19 cellular contexts compared by ENCODE assay signal in genomic region chr4:153850525-153851280, GRCh38.
"Had no signal": no experiment of that assay in that cellular context is flagged by ENCODE, and none has a peak within 500 bp of the region (broad histone marks: within the 10 kb centered on the region; RNA-seq: fewer than 3 reads in every experiment).

No MANE protein-coding gene starts in this region.

- H3K9me3 ChIP-seq: colonic mucosa, neutrophil, sigmoid colon, thoracic aorta, upper lobe of right lung had no signal

- H3K27me3 ChIP-seq: colonic mucosa, foreskin keratinocyte, sigmoid colon, upper lobe of right lung had no signal

- H3K27ac ChIP-seq: colonic mucosa, epithelial cell of prostate, foreskin keratinocyte, neutrophil, parathyroid adenoma, sigmoid colon, thoracic aorta, upper lobe of right lung, VCaP had no signal

- H3K4me3 ChIP-seq: colonic mucosa, sigmoid colon, thoracic aorta, upper lobe of right lung had no signal

- ATAC-seq: foreskin keratinocyte; left lobe of liver; stimulated activated effector memory CD8-positive, alpha-beta T cell treated with anti-CD3 and anti-CD28 coated beads, Interleukin-12 subunit alpha, Interleukin-12 subunit beta, amount 100 ng/mL, for 72 hours; upper lobe of right lung had no signal

- H3K36me3 ChIP-seq: colonic mucosa, neutrophil, sigmoid colon, thoracic aorta, upper lobe of right lung had no signal

- H3K4me1 ChIP-seq: colonic mucosa, foreskin keratinocyte, parathyroid adenoma, sigmoid colon, upper lobe of right lung had no signal

- DNase-seq: activated CD4-positive, alpha-beta T cell treated with anti-CD3 and anti-CD28 coated beads, Interleukin-2, amount 50 U/mL, for 4 hours; amygdala; colonic mucosa; endodermal cell; foreskin keratinocyte; hypothalamus; mammary epithelial cell; naive B cell; sigmoid colon; stimulated activated CD4-positive, alpha-beta T cell treated with anti-CD3 and anti-CD28 coated beads, Interleukin-4, amount 100 ng/mL, for 24 hours; T-helper 2 cell; upper lobe of right lung had no signal
